1 cellular context compared by ENCODE assay signal in genomic region chr11:72136677-72137255, GRCh38.
TF ChIP-seq lines count a peak whose summit lies in the region.

No MANE protein-coding gene starts in this region.

TF ChIP-seq in K562, 482 proteins besides CTCF, POLR2A, EP300 and RAD21:
- TF ChIP-seq NCOA6 (IDR thresholded peaks at IDR 0.05) (no peak), HNRNPUL1 (IDR thresholded peaks at IDR 0.05; ENCODE audit: low read length) (no peak), MXD1 (CRISPR knock-in tag; IDR thresholded peaks at IDR 0.05; ENCODE audit: borderline replicate concordance, poor library complexity, severe bottlenecking) (no peak), ZNF253 (CRISPR knock-in tag; conservative IDR thresholded peaks at IDR 0.05) (no peak), REST (CRISPR knock-in tag; IDR thresholded peaks at IDR 0.05; ENCODE audit: low read depth) (no peak), FIP1L1 (IDR thresholded peaks at IDR 0.05; ENCODE audit: low read depth, low read length, poor library complexity, severe bottlenecking) (no peak), ZNF140 (CRISPR knock-in tag; IDR thresholded peaks at IDR 0.05) (no peak), CEBPG (CRISPR knock-in tag; IDR thresholded peaks at IDR 0.05) (no peak), CEBPG (tag; conservative IDR thresholded peaks at IDR 0.05 in 1 of 2, IDR thresholded peaks at IDR 0.05 in 1 of 2) (no peak), ZC3H8 (IDR thresholded peaks at IDR 0.05) (no peak), ZZZ3 (IDR thresholded peaks at IDR 0.05) (no peak), POU5F1 (IDR thresholded peaks at IDR 0.05; ENCODE audit: borderline replicate concordance, low read depth, low read length, partially characterized antibody) (no peak)
